In genomic region chr12:92926549-92926948, GRCh38 we compare ENCODE assay signal across 8 cellular contexts. TPM values are rescaled to one million over a fixed set of nuclear protein-coding genes. Genes with fewer than 3 reads are reported as not detected.
DNase-seq lines count a peak whose midpoint lies in the region; ATAC-seq and TF ChIP-seq lines count a peak whose summit lies in the region.

No MANE protein-coding gene starts in this region.

- intact Hi-C loops in CD8-positive, alpha-beta T cell (cut with DNase I, micrococcal nuclease), result loop anchor here (2.0 to 10.0 kb wide), 10 partner anchors 18 to 1536 kb away; partner anchors contain the start of genes BTG1 (in 1 of the 2), CEP83 (in 1 of the 2), NUDT4 (in 1 of the 2) and SOCS2 (in 1 of the 2)

- peaks cover 52% of the 10 kb centered on the region for H3K4me1 Mint-ChIP-seq in CD8-positive, alpha-beta T cell (ENCODE audit: low read depth)
- H3K4me1 Mint-ChIP-seq in WTC11, result peaks cover 37% of the 10 kb centered on the region

- H2AFZ ChIP-seq in Karpas-422 (ENCODE audit: low read length) (no peak overlapping the region), neural cell (ENCODE audit: low read depth, low read length) (no peak overlapping the region)

- no peaks in the 10 kb centered on the region for H3K9me3 ChIP-seq in CD8-positive, alpha-beta T cell (ENCODE audit: low read length)
- H3K9me3 ChIP-seq in Karpas-422 (ENCODE audit: low read length) (no peaks in the 10 kb centered on the region), neural cell (ENCODE audit: low read length) (no peaks in the 10 kb centered on the region)

- H3K27me3 ChIP-seq in CD8-positive, alpha-beta T cell (ENCODE audit: insufficient read depth, low read length), result no peaks in the 10 kb centered on the region
- H3K27me3 ChIP-seq in Karpas-422 (ENCODE audit: low read length) (no peaks in the 10 kb centered on the region), neural cell (ENCODE audit: insufficient read depth, low read depth, low read length) (no peaks in the 10 kb centered on the region)

- no peak overlapping the region for H3K4me3 ChIP-seq in CD8-positive, alpha-beta T cell (ENCODE audit: low read depth, low read length)
- H3K4me3 ChIP-seq in Karpas-422 (ENCODE audit: low read length) (peak overlapping the region; percentile 86), choroid plexus epithelial cell (ENCODE audit: low read depth, low read length) (peak overlapping the region; percentile 81), neural cell (ENCODE audit: low read length) (peak overlapping the region; percentile 79)

- peaks cover 12% of the 10 kb centered on the region for H3K36me3 Mint-ChIP-seq in CD8-positive, alpha-beta T cell
- H3K36me3 Mint-ChIP-seq in WTC11, result peaks cover 7% of the 10 kb centered on the region

- no peak for TF ChIP-seq RAD21 in neural cell (conservative IDR thresholded peaks at IDR 0.05)

- CTCF ChIA-PET in CD8-positive, alpha-beta T cell (lab: Charles Lee), result interaction anchor here (1.1 to 6.4 kb wide), 9 partner anchors 18 to 1544 kb away, joined by 3 to 58 read pairs (median 5); no protein-coding TSS in a partner anchor
- CTCF ChIA-PET in WTC11 (lab: Charles Lee), result interaction anchor here (0.7 to 1.6 kb wide), 6 partner anchors 20 to 277 kb away, joined by 3 to 5 read pairs (median 4); no protein-coding TSS in a partner anchor

- H3K9me2 ChIP-seq in Karpas-422 (replicated peaks; ENCODE audit: insufficient read depth, low read length), result no peaks in the 10 kb centered on the region
- no peaks in the 10 kb centered on the region for H3K9me2 ChIP-seq in neural cell (ENCODE audit: insufficient read depth, low read length)

- H3K27me3 Mint-ChIP-seq in CD8-positive, alpha-beta T cell (ENCODE audit: low read depth), result no peaks in the 10 kb centered on the region
- H3K27me3 Mint-ChIP-seq in WTC11 (ENCODE audit: low read depth), result no peaks in the 10 kb centered on the region

- no peak for TF ChIP-seq CTCF in CD8-positive, alpha-beta T cell (IDR thresholded peaks at IDR 0.05)
- no peak for TF ChIP-seq CTCF in choroid plexus epithelial cell (conservative IDR thresholded peaks at IDR 0.05; ENCODE audit: low read depth, low read length)
- no peak for TF ChIP-seq CTCF in neural cell (IDR thresholded peaks at IDR 0.05; ENCODE audit: poor library complexity, severe bottlenecking)
- no peak for TF ChIP-seq CTCF in WTC11 (IDR thresholded peaks at IDR 0.05)

- peaks cover 26% of the 10 kb centered on the region for H3K4me1 ChIP-seq in CD8-positive, alpha-beta T cell (ENCODE audit: insufficient read depth, low read length)
- peaks cover 34% of the 10 kb centered on the region for H3K4me1 ChIP-seq in Karpas-422 (ENCODE audit: low read length)

- H3K27ac Mint-ChIP-seq in CD8-positive, alpha-beta T cell, result peak overlapping the region; percentile 95
- H3K27ac Mint-ChIP-seq in WTC11, result no peak overlapping the region

- peaks cover 66% of the 10 kb centered on the region for H3K79me2 ChIP-seq in Karpas-422 (ENCODE audit: low read length)
- H3K79me2 ChIP-seq in neural cell (replicated peaks; ENCODE audit: insufficient read depth, low read length), result peaks cover 15% of the 10 kb centered on the region

- TF ChIP-seq EP300 in neural cell (conservative IDR thresholded peaks at IDR 0.05; ENCODE audit: poor library complexity, severe bottlenecking), result no peak

- peak overlapping the region; percentile 90; the same call in 1 of the 2 replicates for H3K9ac ChIP-seq in Karpas-422 (ENCODE audit: low read length)
- no peak overlapping the region for H3K9ac ChIP-seq in neural cell (ENCODE audit: low read length)

- H3K27ac ChIP-seq in CD8-positive, alpha-beta T cell (ENCODE audit: low read depth, low read length), result no peak overlapping the region
- no peak overlapping the region for H3K27ac ChIP-seq in Karpas-422 (ENCODE audit: low read length)
- H3K27ac ChIP-seq in neural cell (ENCODE audit: low read length), result no peak overlapping the region

- no peaks in the 10 kb centered on the region for H3K36me3 ChIP-seq in CD8-positive, alpha-beta T cell (ENCODE audit: insufficient read depth, low read length)
- H3K36me3 ChIP-seq in Karpas-422 (ENCODE audit: insufficient read depth, low read length), result peaks cover 12% of the 10 kb centered on the region; the same call in 1 of the 2 replicates
- no peaks in the 10 kb centered on the region for H3K36me3 ChIP-seq in neural cell (ENCODE audit: insufficient read depth, low read length)

- peaks cover 5% of the 10 kb centered on the region; the same call in 1 of the 2 replicates for H4K20me1 ChIP-seq in Karpas-422 (ENCODE audit: insufficient read depth, low read depth, low read length)
- H4K20me1 ChIP-seq in neural cell (ENCODE audit: insufficient read depth), result no peaks in the 10 kb centered on the region

- no peaks in the 10 kb centered on the region for H3K9me3 Mint-ChIP-seq in CD8-positive, alpha-beta T cell
- H3K9me3 Mint-ChIP-seq in WTC11, result peaks cover 7% of the 10 kb centered on the region

- no peaks in the 10 kb centered on the region for H3F3A ChIP-seq in neural cell (ENCODE audit: insufficient read depth, low read length, poor library complexity, severe bottlenecking)

- POLR2A ChIA-PET in CD8-positive, alpha-beta T cell (lab: Charles Lee), result interaction anchor here (0.6 to 1.6 kb wide), 4 partner anchors 17 to 915 kb away, joined by 3 to 5 read pairs (median 4); no protein-coding TSS in a partner anchor
- POLR2A ChIA-PET in WTC11 (lab: Charles Lee), result no interaction called here

- H3K4me2 ChIP-seq in Karpas-422 (ENCODE audit: low read depth, low read length, poor library complexity, severe bottlenecking) (peak overlapping the region; percentile 99), neural cell (ENCODE audit: low read length) (no peak overlapping the region)

- no peak for DNase-seq in CD8-positive, alpha-beta T cell
- DNase-seq in Karpas-422 (no peak), choroid plexus epithelial cell (ENCODE audit: low read depth) (no peak), WTC11 (ENCODE audit: low spot score) (no peak), DMS53 treated with DMSO at 0.1 percent for 48 hours (lab: John Stamatoyannopoulos, UW; ENCODE audit: unreplicated experiment) (no peak), MV-4-11 (lab: John Stamatoyannopoulos, UW) (no peak)

- ATAC-seq in CD8-positive, alpha-beta T cell, result no peak
- ATAC-seq in GM21423 (IDR thresholded peaks at IDR 0.05; ENCODE audit: unreplicated experiment) (no peak), WTC11 (no peak)

- H3K4me3 Mint-ChIP-seq in CD8-positive, alpha-beta T cell, result peak overlapping the region; percentile 85
- no peak overlapping the region for H3K4me3 Mint-ChIP-seq in WTC11

TF ChIP-seq in neural cell, 6 proteins besides CTCF, POLR2A, EP300 and RAD21 (continues in another document):
- TF ChIP-seq MXI1 (conservative IDR thresholded peaks at IDR 0.05; ENCODE audit: poor library complexity, severe bottlenecking) (no peak), EZH2 (IDR thresholded peaks at IDR 0.05; ENCODE audit: borderline replicate concordance, insufficient read depth, low read length, poor library complexity, severe bottlenecking) (no peak), SMC3 (conservative IDR thresholded peaks at IDR 0.05; ENCODE audit: poor library complexity) (no peak), TAF1 (IDR thresholded peaks at IDR 0.05; ENCODE audit: low read depth) (no peak)

TF ChIP-seq in WTC11, 78 proteins besides CTCF, POLR2A, EP300 and RAD21:
- TF ChIP-seq NFATC4 (CRISPR knock-in tag; IDR thresholded peaks at IDR 0.05), result no peak
- TF ChIP-seq ZNF396 (CRISPR knock-in tag; IDR thresholded peaks at IDR 0.05; ENCODE audit: borderline replicate concordance), result no peak
- TF ChIP-seq GRHL2 (CRISPR knock-in tag; IDR thresholded peaks at IDR 0.05; ENCODE audit: insufficient replicate concordance, severe bottlenecking), result no peak

RNA-seq across cellular contexts. Expression of gene EEA1, which starts 2.5 kb away (rescaled TPM):
- 1 to 10 TPM; 4.3 to 6.9 TPM for total RNA-seq in CD8-positive, alpha-beta T cell
- total RNA-seq in Karpas-422 (2014; rRNA removed; shearing (Covaris generic); ENCODE audit: low replicate concordance), result 4.8 and 9.2 TPM in 2 replicates
- 4.5 and 5.6 TPM in 2 replicates for polyA plus RNA-seq in neural cell
- 15.8 and 22.8 TPM in 2 replicates for polyA minus RNA-seq in neural cell
- total RNA-seq in WTC11 (2021), result 16.3 to 20.3 TPM (median 17.8 TPM) in 3 replicates
